Comparison of ENCODE assay signal across 7 cellular contexts in genomic region chr7:134766779-134767566, GRCh38. TPM values are rescaled to one million over a fixed set of nuclear protein-coding genes. Genes with fewer than 3 reads are reported as not detected.
DNase-seq lines count a peak whose midpoint lies in the region; ATAC-seq and TF ChIP-seq lines count a peak whose summit lies in the region.

No MANE protein-coding gene starts in this region.

- no peaks in the 10 kb centered on the region for H3K36me3 ChIP-seq in transverse colon

- no peak for TF ChIP-seq EP300 in transverse colon (IDR thresholded peaks at IDR 0.05; ENCODE audit: low read depth)

- TF ChIP-seq CTCF in fibroblast of villous mesenchyme (IDR thresholded peaks at IDR 0.05; ENCODE audit: insufficient read depth, low read depth, low read length) = no peak
- TF ChIP-seq CTCF in transverse colon (IDR thresholded peaks at IDR 0.05) = no peak

- TF ChIP-seq POLR2A in transverse colon (IDR thresholded peaks at IDR 0.05) = no peak

- DNase-seq in fibroblast of villous mesenchyme (ENCODE audit: low read depth) (peak; percentile 36), transverse colon (no peak), mucosa of gallbladder (ENCODE audit: low spot score) (no peak), SK-N-DZ (ENCODE audit: low spot score) (no peak)

- H3K4me3 ChIP-seq in fibroblast of villous mesenchyme (ENCODE audit: low read depth, low read length) = no peak overlapping the region
- H3K4me3 ChIP-seq in transverse colon = no peak overlapping the region

- no peaks in the 10 kb centered on the region for H3K9me3 ChIP-seq in transverse colon

- no peaks in the 10 kb centered on the region for H3K4me1 ChIP-seq in transverse colon

- in situ Hi-C loops in transverse colon (cut with MboI; ENCODE audit: low pct_ligation_motif_present in 1 of 4, low pct_unique_long_range_greater_than_20kb in 1 of 4, low sequenced_read_pairs in 3 of 4) = no loop called here

- intact Hi-C loops in transverse colon (cut with DNase I; ENCODE audit: low total_unique reads) = no loop called here

- peak overlapping the region in 3 of 4 donors; percentile 21 to 41 (median 25) for H3K27ac ChIP-seq in transverse colon

- ATAC-seq in GM19455 (IDR thresholded peaks at IDR 0.05; ENCODE audit: unreplicated experiment) (peak; percentile 84), HG03354 (IDR thresholded peaks at IDR 0.05; ENCODE audit: poor library complexity, severe bottlenecking, unreplicated experiment) (peak; percentile 85), GM18870 (IDR thresholded peaks at IDR 0.05; ENCODE audit: unreplicated experiment) (no peak)

- WGBS in transverse colon (ENCODE audit: low coverage in 1 of 2), 2 donors = 51 to 59% methylated on average over 13 to 15 of the region's 15 CpGs

- H3K27me3 ChIP-seq in transverse colon = no peaks in the 10 kb centered on the region

RNA-seq across cellular contexts. Expression of gene CALD1, which starts 12.5 kb away (rescaled TPM):
- 1,676 and 3,507 TPM in 2 replicates for total RNA-seq in fibroblast of villous mesenchyme
- 100 to 1,000 TPM; 162 to 401 (median 226) TPM for total RNA-seq in transverse colon
- 601 TPM for total RNA-seq in mucosa of gallbladder
- 16.3 and 19.1 TPM in 2 replicates for polyA plus RNA-seq in SK-N-DZ (2014; cell fraction: cytosol; rRNA removed)
- 19.3 and 21.5 TPM in 2 replicates for polyA plus RNA-seq in SK-N-DZ (2014; cell fraction: nucleus; rRNA removed)
